ENCODE assay signal across 24 cellular contexts in genomic region chr18:71242981-71243380, GRCh38.
"Had no signal": no experiment of that assay in that cellular context is flagged by ENCODE, and none has a peak within 500 bp of the region (broad histone marks: within the 10 kb centered on the region; RNA-seq: fewer than 3 reads in every experiment).

No MANE protein-coding gene starts in this region.

- H3K27me3 ChIP-seq: pancreas, suprapubic skin, tibial artery, upper lobe of right lung had no signal

- H3K27me3 Mint-ChIP-seq: naive thymus-derived CD4-positive, alpha-beta T cell; natural killer cell treated with Interleukin-12 subunit alpha and Interleukin-12 subunit beta and Interleukin-15 and Interleukin-18, amount 100 ng/mL, for 72 hours had no signal

- H3K27ac Mint-ChIP-seq: naive thymus-derived CD4-positive, alpha-beta T cell; natural killer cell treated with Interleukin-12 subunit alpha and Interleukin-12 subunit beta and Interleukin-15 and Interleukin-18, amount 100 ng/mL, for 72 hours; stimulated activated effector memory CD8-positive, alpha-beta T cell treated with anti-CD3 and anti-CD28 coated beads, Interleukin-12 subunit alpha, Interleukin-12 subunit beta, amount 100 ng/mL, for 72 hours; stimulated activated naive CD8-positive, alpha-beta T cell treated with anti-CD3 and anti-CD28 coated beads, Interleukin-15, Interleukin-2, amounts not matched to agents 100 ng/mL and 50 ng/mL, for 24 hours had no signal

- H3K4me3 ChIP-seq: left ventricle myocardium inferior, lung, mucosa of descending colon, pancreas, prostate gland, skin epidermis, suprapubic skin, thoracic aorta, tibial artery, upper lobe of right lung had no signal

- H3K36me3 Mint-ChIP-seq: naive thymus-derived CD4-positive, alpha-beta T cell; natural killer cell treated with Interleukin-12 subunit alpha and Interleukin-12 subunit beta and Interleukin-15 and Interleukin-18, amount 100 ng/mL, for 72 hours; stimulated activated effector memory CD8-positive, alpha-beta T cell treated with anti-CD3 and anti-CD28 coated beads, Interleukin-12 subunit alpha, Interleukin-12 subunit beta, amount 100 ng/mL, for 72 hours had no signal

- H3K27ac ChIP-seq: left ventricle myocardium inferior, pancreas, prostate gland, skin epidermis, suprapubic skin, thoracic aorta, tibial artery, upper lobe of right lung had no signal

- H3K9me3 Mint-ChIP-seq: naive thymus-derived CD4-positive, alpha-beta T cell; natural killer cell treated with Interleukin-12 subunit alpha and Interleukin-12 subunit beta and Interleukin-15 and Interleukin-18, amount 100 ng/mL, for 72 hours; stimulated activated naive CD8-positive, alpha-beta T cell treated with anti-CD3 and anti-CD28 coated beads, Interleukin-15, Interleukin-2, amounts not matched to agents 100 ng/mL and 50 ng/mL, for 24 hours had no signal

- H3K4me3 Mint-ChIP-seq: naive thymus-derived CD4-positive, alpha-beta T cell; natural killer cell treated with Interleukin-12 subunit alpha and Interleukin-12 subunit beta and Interleukin-15 and Interleukin-18, amount 100 ng/mL, for 72 hours; stimulated activated effector memory CD8-positive, alpha-beta T cell treated with anti-CD3 and anti-CD28 coated beads, Interleukin-12 subunit alpha, Interleukin-12 subunit beta, amount 100 ng/mL, for 72 hours; stimulated activated naive CD8-positive, alpha-beta T cell treated with anti-CD3 and anti-CD28 coated beads, Interleukin-15, Interleukin-2, amounts not matched to agents 100 ng/mL and 50 ng/mL, for 24 hours had no signal

- H3K4me1 Mint-ChIP-seq: naive thymus-derived CD4-positive, alpha-beta T cell; stimulated activated effector memory CD8-positive, alpha-beta T cell treated with anti-CD3 and anti-CD28 coated beads, Interleukin-12 subunit alpha, Interleukin-12 subunit beta, amount 100 ng/mL, for 72 hours had no signal

- H3K9me3 ChIP-seq: left ventricle myocardium inferior, mucosa of descending colon, pancreas, prostate gland, suprapubic skin, thoracic aorta, tibial artery, upper lobe of right lung had no signal

- H3K4me1 ChIP-seq: left ventricle myocardium inferior, pancreas, prostate gland, suprapubic skin, tibial artery, upper lobe of right lung had no signal

- H3K36me3 ChIP-seq: left ventricle myocardium inferior, pancreas, prostate gland, suprapubic skin, thoracic aorta, tibial artery, upper lobe of right lung had no signal

- DNase-seq: kidney glomerular epithelial cell; left colon; left ventricle myocardium inferior; midbrain; mucosa of descending colon; naive thymus-derived CD4-positive, alpha-beta T cell; nucleus accumbens; pancreas; posterior cingulate gyrus; retina; right cardiac atrium; stimulated activated CD4-positive, alpha-beta T cell treated with anti-CD3 and anti-CD28 coated beads, Interleukin-4, amount 100 ng/mL, for 24 hours; stimulated activated naive CD4-positive, alpha-beta T cell; tibial artery; trophoblast cell; upper lobe of right lung had no signal
